20 cellular contexts compared by ENCODE assay signal in genomic region chr13:90502143-90502542, GRCh38.
DNase-seq lines count a peak whose midpoint lies in the region; ATAC-seq and TF ChIP-seq lines count a peak whose summit lies in the region.
"Had no signal": no experiment of that assay in that cellular context is flagged by ENCODE, and none has a peak within 500 bp of the region (broad histone marks: within the 10 kb centered on the region; RNA-seq: fewer than 3 reads in every experiment).

No MANE protein-coding gene starts in this region.

- no peak for ATAC-seq in T-cell (replicated peaks in 1 of 4)
- ATAC-seq in HG02981 (IDR thresholded peaks at IDR 0.05; ENCODE audit: unreplicated experiment), result no peak

- no peak overlapping the region for H3K4me3 Mint-ChIP-seq in T-cell
- H3K4me3 Mint-ChIP-seq: CD4-positive, CD25-positive, alpha-beta regulatory T cell; H9 had no signal

- H3K4me1 ChIP-seq in right atrium auricular region (peaks cover 0 to 5% of the 10 kb centered on the region in 2 donors), mammary epithelial cell (ENCODE audit: insufficient read depth, low read length) (no peaks in the 10 kb centered on the region)
- H3K4me1 ChIP-seq: BE2C had no signal

- H3K9me3 ChIP-seq in right atrium auricular region, result no peaks in the 10 kb centered on the region
- H3K9me3 ChIP-seq in mammary epithelial cell (replicated peaks; ENCODE audit: insufficient read depth, low read length), result no peaks in the 10 kb centered on the region
- H3K9me3 ChIP-seq: BE2C, SK-N-SH had no signal

- H3K36me3 Mint-ChIP-seq in T-cell, result no peaks in the 10 kb centered on the region
- H3K36me3 Mint-ChIP-seq: CD4-positive, CD25-positive, alpha-beta regulatory T cell had no signal

- H2AFZ ChIP-seq in mammary epithelial cell (ENCODE audit: low read depth, low read length), result no peak overlapping the region

- no peak overlapping the region for H3K4me2 ChIP-seq in mammary epithelial cell (ENCODE audit: insufficient read depth, low read depth, low read length)
- H3K4me2 ChIP-seq: SK-N-SH had no signal

- WGBS in mammary epithelial cell (ENCODE audit: low coverage, missing lambda C conversion rate), result 100% methylated on average over 1 of the region's 1 CpG

- dilution Hi-C loops in mammary epithelial cell (cut with HindIII; ENCODE audit: low sequenced_read_pairs), result no loop called here

- CTCF ChIA-PET in mammary epithelial cell (lab: Charles Lee; ENCODE audit: low non-redundant PET) (interaction anchor here (0.6 kb wide), 2 partner anchors 39 to 1168 kb away, joined by 3 to 4 read pairs; no protein-coding TSS in a partner anchor), T-cell (lab: Charles Lee) (no interaction called here)

- peaks cover 7 to 14% (median 12%) of the 10 kb centered on the region in 3 donors for H3K9me3 Mint-ChIP-seq in T-cell
- H3K9me3 Mint-ChIP-seq: H9 had no signal

- POLR2A ChIA-PET in T-cell (lab: Charles Lee), result no interaction called here

- no peak overlapping the region for H3K4me3 ChIP-seq in right atrium auricular region
- no peak overlapping the region for H3K4me3 ChIP-seq in mammary epithelial cell (replicated peaks in 1 of 3; ENCODE audit: insufficient read depth in 1 of 3, low read depth in 2 of 3, low read length in 3 of 3)

- no peaks in the 10 kb centered on the region for H3K79me2 ChIP-seq in mammary epithelial cell (ENCODE audit: insufficient read depth, low read length)

- H3K4me1 Mint-ChIP-seq in T-cell, result no peaks in the 10 kb centered on the region
- H3K4me1 Mint-ChIP-seq: CD4-positive, CD25-positive, alpha-beta regulatory T cell; H9 had no signal

- no peak overlapping the region for H3K9ac ChIP-seq in mammary epithelial cell (ENCODE audit: insufficient read depth, low read length)
- H3K9ac ChIP-seq: SK-N-SH had no signal

- H3K27me3 ChIP-seq in right atrium auricular region (no peaks in the 10 kb centered on the region), mammary epithelial cell (ENCODE audit: insufficient read depth, low read length) (no peaks in the 10 kb centered on the region)
- H3K27me3 ChIP-seq: BE2C had no signal

- intact Hi-C loops in mammary epithelial cell (cut with micrococcal nuclease), result no loop called here

- no TSS peak for BruUV-seq in mammary epithelial cell (replicated peaks; lab: Mats Ljungman, UMichigan)

- H3K27ac Mint-ChIP-seq in T-cell, result no peak overlapping the region
- H3K27ac Mint-ChIP-seq: H9 had no signal

- in situ Hi-C loops in mammary epithelial cell (cut with MboI; ENCODE audit: low sequenced_read_pairs in 2 of 2), result no loop called here

- H3K27ac ChIP-seq in right atrium auricular region (peak overlapping the region; percentile 16 to 54), mammary epithelial cell (ENCODE audit: insufficient read depth, low read depth, low read length) (no peak overlapping the region)

- H4K20me1 ChIP-seq in mammary epithelial cell (ENCODE audit: insufficient read depth, low read length), result no peaks in the 10 kb centered on the region

- TF ChIP-seq CTCF in right atrium auricular region (IDR thresholded peaks at IDR 0.05) (no peak), mammary epithelial cell (conservative IDR thresholded peaks at IDR 0.05 in 1 of 2, IDR thresholded peaks at IDR 0.05 in 1 of 2; ENCODE audit: extremely low read depth in 1 of 2, insufficient read depth in 1 of 2, low read depth in 1 of 2, low read length in 2 of 2) (no peak)

- DNase-seq in Ammon's horn (ENCODE audit: low spot score), result peak; percentile 58
- peak; percentile 15 for DNase-seq in NCI-H2081 treated with DMSO at 0.1 percent for 48 hours (lab: John Stamatoyannopoulos, UW)
- DNase-seq in globus pallidus (ENCODE audit: low spot score), result peak; percentile 1
- DNase-seq in right atrium auricular region (ENCODE audit: low spot score), result no peak
- no peak for DNase-seq in hepatic stellate cell (ENCODE audit: low spot score)
- DNase-seq in mammary epithelial cell, result no peak
- no peak for DNase-seq in T-cell
- DNase-seq: BE2C; CD4-positive, CD25-positive, alpha-beta regulatory T cell; DMS153; GDM1; H9; IMR-90; NCI-H146; NCI-H2227 treated with DMSO at 0.1 percent for 48 hours; NCI-H526; NK-92 treated with Interleukin-12 subunit alpha and Interleukin-12 subunit beta, amount 100 ng/mL, for 24 hours; SHP77 treated with DMSO at 0.1 percent for 48 hours; SK-N-SH had no signal

- H3K27me3 Mint-ChIP-seq in T-cell, result no peaks in the 10 kb centered on the region
- H3K27me3 Mint-ChIP-seq: CD4-positive, CD25-positive, alpha-beta regulatory T cell had no signal

- H3K36me3 ChIP-seq in right atrium auricular region (no peaks in the 10 kb centered on the region), mammary epithelial cell (ENCODE audit: insufficient read depth, low read length) (no peaks in the 10 kb centered on the region)
- H3K36me3 ChIP-seq: BE2C had no signal

Comparison
In these comparisons a context has a peak if more than half of its experiments do, and no peak if none do; other contexts are left out.
1. DNase-seq: peak in Ammon's horn (single experiment), NCI-H2081 treated with DMSO at 0.1 percent for 48 hours (single experiment) and globus pallidus (single experiment); none in right atrium auricular region (single experiment), hepatic stellate cell (single experiment), mammary epithelial cell (single experiment) and T-cell (0 of 34).